ENCODE assay signal across 19 cellular contexts in genomic region chr14:64005822-64006221, GRCh38.
"Had no signal": no experiment of that assay in that cellular context is flagged by ENCODE, and none has a peak within 500 bp of the region (broad histone marks: within the 10 kb centered on the region; RNA-seq: fewer than 3 reads in every experiment).

No MANE protein-coding gene starts in this region.

- H3K9me3 Mint-ChIP-seq: activated B cell treated with CpG ODN at 0.5 μM for 24 hours; activated CD4-positive, alpha-beta T cell treated with anti-CD3 and anti-CD28 coated beads, Interleukin-2, amount 10 ng/mL, durations not matched to agents 7 days and 5 days; activated T-cell treated with anti-CD3 and anti-CD28 coated beads, Interleukin-2, amount 50 U/mL, for 24 hours; T-helper 1 cell treated with Interleukin-12 subunit alpha and Interleukin-12 subunit beta and Interleukin-4 antibody, amounts not matched to agents 30 μg/mL and 1 μg/mL, for 36 hours had no signal

- H3K4me1 Mint-ChIP-seq: activated CD4-positive, alpha-beta T cell treated with anti-CD3 and anti-CD28 coated beads, Interleukin-2, amount 10 ng/mL, durations not matched to agents 7 days and 5 days had no signal

- DNase-seq: activated B cell treated with CpG ODN at 0.5 μM for 24 hours; activated CD4-positive, alpha-beta T cell treated with anti-CD3 and anti-CD28 coated beads, Interleukin-2, amount 10 ng/mL, durations not matched to agents 7 days and 5 days; activated effector memory CD4-positive, alpha-beta T cell treated with anti-CD3 and anti-CD28 coated beads, Interleukin-2, amount 50 U/mL, for 16 hours; activated T-cell treated with anti-CD3 and anti-CD28 coated beads, Interleukin-2, amount 50 U/mL, for 24 hours; aorta; dorsolateral prefrontal cortex; esophagus squamous epithelium; foreskin melanocyte; left ventricle myocardium superior; mesenchymal stem cell; sigmoid colon; stimulated activated CD4-positive, alpha-beta T cell treated with anti-CD3 and anti-CD28 coated beads, Interleukin-2, amount 100 ng/mL, for 24 hours; stimulated activated naive CD4-positive, alpha-beta T cell; upper lobe of right lung had no signal

- H3K27ac Mint-ChIP-seq: activated B cell treated with CpG ODN at 0.5 μM for 24 hours; activated CD4-positive, alpha-beta T cell treated with anti-CD3 and anti-CD28 coated beads, Interleukin-2, amount 10 ng/mL, durations not matched to agents 7 days and 5 days; activated T-cell treated with anti-CD3 and anti-CD28 coated beads, Interleukin-2, amount 50 U/mL, for 24 hours; T-helper 1 cell treated with Interleukin-12 subunit alpha and Interleukin-12 subunit beta and Interleukin-4 antibody, amounts not matched to agents 30 μg/mL and 1 μg/mL, for 36 hours had no signal

- H3K4me3 Mint-ChIP-seq: activated B cell treated with CpG ODN at 0.5 μM for 24 hours; activated CD4-positive, alpha-beta T cell treated with anti-CD3 and anti-CD28 coated beads, Interleukin-2, amount 10 ng/mL, durations not matched to agents 7 days and 5 days; activated T-cell treated with anti-CD3 and anti-CD28 coated beads, Interleukin-2, amount 50 U/mL, for 24 hours; T-helper 1 cell treated with Interleukin-12 subunit alpha and Interleukin-12 subunit beta and Interleukin-4 antibody, amounts not matched to agents 30 μg/mL and 1 μg/mL, for 36 hours had no signal

- ATAC-seq: left ventricle myocardium superior, upper lobe of right lung had no signal

- FAIRE-seq: bronchial epithelial cell, endometrium, keratinocyte, TTC549 had no signal

- H3K27me3 Mint-ChIP-seq: activated B cell treated with CpG ODN at 0.5 μM for 24 hours; activated CD4-positive, alpha-beta T cell treated with anti-CD3 and anti-CD28 coated beads, Interleukin-2, amount 10 ng/mL, durations not matched to agents 7 days and 5 days; activated T-cell treated with anti-CD3 and anti-CD28 coated beads, Interleukin-2, amount 50 U/mL, for 24 hours had no signal
